8 cellular contexts compared by ENCODE assay signal in the genomic region with DNA sequence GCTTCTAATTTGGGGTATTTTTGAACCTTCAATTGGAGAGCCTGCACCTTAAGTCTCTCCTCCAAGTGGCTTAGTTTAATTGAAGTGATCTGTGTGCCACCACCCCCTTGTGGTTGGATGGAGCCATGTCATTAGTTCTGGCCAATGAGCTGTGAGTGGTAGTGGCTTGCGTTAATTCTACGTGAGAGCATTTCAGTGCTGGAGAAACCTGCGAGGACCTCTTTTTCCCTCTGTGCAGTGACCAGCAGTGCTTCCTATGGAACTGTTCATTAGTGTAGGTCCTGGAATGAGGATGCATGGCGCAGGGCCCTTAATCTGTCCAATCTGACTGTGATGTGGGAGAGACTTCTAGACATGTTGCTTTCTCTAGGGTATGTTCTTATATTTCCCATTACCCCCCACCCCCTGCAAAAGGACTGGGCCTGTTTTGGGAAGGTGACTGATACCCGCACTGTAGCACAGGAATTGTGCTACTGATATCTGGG. TPM values are rescaled to one million over a fixed set of nuclear protein-coding genes. Genes with fewer than 3 reads are reported as not detected.
A peak's percentile ranks its signal among the peaks of the same experiment; 100 is the strongest.
DNase-seq lines count a peak whose midpoint lies in the region; FAIRE-seq and TF ChIP-seq lines count a peak whose summit lies in the region.

No MANE protein-coding gene starts in this region.

- TF ChIP-seq CTCF in GM10266 (IDR thresholded peaks at IDR 0.05; ENCODE audit: control insufficient read depth, insufficient read depth, low read depth, missing control alignments), result peak; percentile 83

- no peak for TF ChIP-seq POLR2A in H54 (IDR thresholded peaks at IDR 0.05; ENCODE audit: low read depth, low read length)

- FAIRE-seq in H54 (lab: Jason Lieb, UNC), result no peak

- peak; percentile 77 for DNase-seq in GM10266 (ENCODE audit: extremely low spot score)
- peak; percentile 40 for DNase-seq in H54 (ENCODE audit: insufficient read length, low spot score)
- peak; percentile 63 for DNase-seq in M059J (ENCODE audit: low read depth)
- DNase-seq in SW480 (ENCODE audit: low spot score), result peak; percentile 57
- peak in 46 of 58 donors; percentile 4 to 66 (median 34) for DNase-seq in anterior cingulate cortex (lab: John Stamatoyannopoulos, UW)
- DNase-seq in iPS DF 19.7 (ENCODE audit: low read depth, low spot score), result peak; percentile 45
- DNase-seq in stimulated activated CD4-positive, alpha-beta T cell treated with anti-CD3 and anti-CD28 coated beads, Interleukin-12 subunit alpha, Interleukin-12 subunit beta, amount 100 ng/mL, for 4 hours, result peak; percentile 43
- DNase-seq in amniotic stem cell (lab: John Stamatoyannopoulos, UW), result no peak

RNA-seq across cellular contexts. Expression of gene HILPDA, which starts 3.8 kb away (rescaled TPM):
- 14.5 and 17.0 TPM in 2 replicates for total RNA-seq in M059J (2014; rRNA removed; shearing (Covaris generic))

RNA-seq across cellular contexts. Expression of gene METTL2B, which starts 17.1 kb away (rescaled TPM):
- 31.3 and 36.0 TPM in 2 replicates for total RNA-seq in M059J (2014; rRNA removed; shearing (Covaris generic))

RNA-seq across cellular contexts. Expression of gene IMPDH1, which starts 49.7 kb away (rescaled TPM):
- total RNA-seq in M059J (2014; rRNA removed; shearing (Covaris generic)), result 40.0 and 59.1 TPM in 2 replicates
